Comparison of ENCODE assay signal across 16 cellular contexts in the genomic region with DNA sequence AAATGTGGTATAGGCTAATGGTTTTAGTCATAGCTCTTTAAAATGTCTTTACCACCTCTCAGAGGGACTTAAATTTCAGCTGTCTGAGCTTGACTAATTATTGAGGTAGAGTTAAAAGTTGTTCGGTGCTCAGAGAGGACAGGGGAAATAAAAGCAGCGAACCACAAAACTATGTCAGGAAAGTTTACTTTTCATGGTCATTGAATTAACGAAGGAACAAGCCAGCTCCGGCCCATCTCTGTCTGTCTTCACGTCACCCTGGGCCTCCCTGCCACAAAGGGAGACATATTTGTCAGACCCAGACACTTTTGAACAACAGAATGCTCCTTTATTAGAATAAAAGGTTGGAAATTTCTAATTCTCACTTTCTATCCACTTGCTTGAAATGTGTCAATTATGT.
DNase-seq lines count a peak whose midpoint lies in the region; ATAC-seq and TF ChIP-seq lines count a peak whose summit lies in the region.
"Had no signal": no experiment of that assay in that cellular context is flagged by ENCODE, and none has a peak within 500 bp of the region (broad histone marks: within the 10 kb centered on the region; RNA-seq: fewer than 3 reads in every experiment).

No MANE protein-coding gene starts in this region.

- H2BK20ac ChIP-seq in H9 (ENCODE audit: low read depth, low read length, poor library complexity, severe bottlenecking) = peak overlapping the region; percentile 90

- H3K4me2 ChIP-seq in H9 (ENCODE audit: insufficient read depth, insufficient read length, low read length) (no peak overlapping the region), mesendoderm (ENCODE audit: low read length) (no peak overlapping the region), neural progenitor cell (no peak overlapping the region), smooth muscle cell (no peak overlapping the region)

- H3K18ac ChIP-seq in H9 (ENCODE audit: insufficient read length, low read depth, low read length) = no peak overlapping the region
- H3K18ac ChIP-seq in mesendoderm (ENCODE audit: low read length) = no peak overlapping the region

- H3F3A ChIP-seq in neural progenitor cell (ENCODE audit: low read depth) (peaks cover 5% of the 10 kb centered on the region), smooth muscle cell (ENCODE audit: low read depth) (no peaks in the 10 kb centered on the region)

- H3K4me1 Mint-ChIP-seq in H9 = peaks cover 52 to 55% of the 10 kb centered on the region in 2 experiments
- peaks cover 41% of the 10 kb centered on the region for H3K4me1 Mint-ChIP-seq in neural progenitor cell
- H3K4me1 Mint-ChIP-seq: CD14-positive monocyte had no signal

- no peaks in the 10 kb centered on the region for H4K20me1 ChIP-seq in H9 (ENCODE audit: control insufficient read depth, insufficient read depth, insufficient read length)
- H4K20me1 ChIP-seq in neural progenitor cell (ENCODE audit: low read depth) = no peaks in the 10 kb centered on the region
- no peaks in the 10 kb centered on the region for H4K20me1 ChIP-seq in smooth muscle cell (ENCODE audit: low read depth)

- H3T11ph ChIP-seq in H9 (ENCODE audit: low read length) = no peak overlapping the region

- H3K23me2 ChIP-seq in H9 (ENCODE audit: insufficient read length, low read depth, low read length, poor library complexity, severe bottlenecking) = no peaks in the 10 kb centered on the region

- H3K27ac ChIP-seq in H9 (ENCODE audit: insufficient read length, low read depth, low read length) (no peak overlapping the region), mesendoderm (ENCODE audit: low read depth, low read length) (no peak overlapping the region), neural progenitor cell (peak overlapping the region; percentile 5), smooth muscle cell (ENCODE audit: low read depth) (no peak overlapping the region)
- H3K27ac ChIP-seq: 22Rv1, HL-60 had no signal

- no peaks in the 10 kb centered on the region for H3K36me3 Mint-ChIP-seq in H9 (ENCODE audit: insufficient read depth in 1 of 3, low read depth in 3 of 3)
- no peaks in the 10 kb centered on the region for H3K36me3 Mint-ChIP-seq in neural progenitor cell
- H3K36me3 Mint-ChIP-seq: CD14-positive monocyte; CD8-positive, alpha-beta T cell had no signal

- DNase-seq in H9 = no peak
- DNase-seq in mesendoderm = no peak
- DNase-seq in neural progenitor cell (ENCODE audit: low spot score) = peak; percentile 13
- no peak for DNase-seq in smooth muscle cell (lab: John Stamatoyannopoulos, UW; ENCODE audit: unreplicated experiment)
- DNase-seq in germinal center (ENCODE audit: low spot score) = no peak
- no peak for DNase-seq in NCI-H510A treated with DMSO at 0.1 percent for 48 hours (lab: John Stamatoyannopoulos, UW)
- DNase-seq: CD8-positive, alpha-beta T cell; COR-L47; DMS153; DMS79 treated with DMSO at 0.1 percent for 48 hours; EL had no signal

- H3K9me3 ChIP-seq in H9 (ENCODE audit: control insufficient read depth, low read depth, low read length) (no peaks in the 10 kb centered on the region), neural progenitor cell (ENCODE audit: low read depth) (no peaks in the 10 kb centered on the region), smooth muscle cell (replicated peaks; ENCODE audit: low read depth) (no peaks in the 10 kb centered on the region)

- H3K79me1 ChIP-seq in H9 (ENCODE audit: insufficient read depth, low read depth, low read length, poor library complexity, severe bottlenecking) (no peaks in the 10 kb centered on the region), mesendoderm (ENCODE audit: low read length) (no peaks in the 10 kb centered on the region)

- no peak overlapping the region for H3K14ac ChIP-seq in H9 (ENCODE audit: insufficient read depth, low read length)

- H2BK12ac ChIP-seq in H9 (ENCODE audit: insufficient read length, low read depth, low read length) = no peak overlapping the region

- H2AFZ ChIP-seq in H9 (ENCODE audit: low read length) = no peak overlapping the region
- peak overlapping the region; percentile 11 for H2AFZ ChIP-seq in neural progenitor cell (replicated peaks)
- peak overlapping the region; percentile 51 for H2AFZ ChIP-seq in smooth muscle cell (ENCODE audit: low read depth)

- H3K27me3 Mint-ChIP-seq in H9 (ENCODE audit: low read depth) = no peaks in the 10 kb centered on the region
- H3K27me3 Mint-ChIP-seq in neural progenitor cell (ENCODE audit: insufficient read depth, low read depth) = peaks cover 3% of the 10 kb centered on the region

- H3K56ac ChIP-seq in H9 (ENCODE audit: insufficient read length, low read depth, low read length) = no peak overlapping the region
- no peak overlapping the region for H3K56ac ChIP-seq in mesendoderm (ENCODE audit: low read length)

- H2BK120ac ChIP-seq in H9 (ENCODE audit: low read depth, low read length, poor library complexity, severe bottlenecking) (no peak overlapping the region), mesendoderm (ENCODE audit: low read depth, low read length) (peak overlapping the region; percentile 93)

- H3K4ac ChIP-seq in H9 (ENCODE audit: low read depth, low read length) = no peak overlapping the region
- no peak overlapping the region for H3K4ac ChIP-seq in mesendoderm (ENCODE audit: low read depth, low read length)

- H3K4me1 ChIP-seq in H9 (ENCODE audit: insufficient read depth, low read length) (peaks cover 9% of the 10 kb centered on the region; the same call in 1 of the 2 replicates), mesendoderm (ENCODE audit: control insufficient read depth, low read depth, low read length) (peaks cover 6% of the 10 kb centered on the region), neural progenitor cell (peaks cover 42% of the 10 kb centered on the region), smooth muscle cell (ENCODE audit: low read depth) (peaks cover 31% of the 10 kb centered on the region)

- ATAC-seq in GM18861 (IDR thresholded peaks at IDR 0.05; ENCODE audit: unreplicated experiment) = no peak
- ATAC-seq: CD8-positive, alpha-beta T cell; HCT116 had no signal

- H3K79me2 ChIP-seq in H9 (ENCODE audit: insufficient read depth, low read length) = no peaks in the 10 kb centered on the region
- no peaks in the 10 kb centered on the region for H3K79me2 ChIP-seq in mesendoderm (ENCODE audit: control insufficient read depth, insufficient read depth, low read length)
- H3K79me2 ChIP-seq in neural progenitor cell (ENCODE audit: low read depth) = no peaks in the 10 kb centered on the region
- no peaks in the 10 kb centered on the region for H3K79me2 ChIP-seq in smooth muscle cell (ENCODE audit: low read depth)

- H3K27ac Mint-ChIP-seq in H9 = no peak overlapping the region
- peak overlapping the region; percentile 68 for H3K27ac Mint-ChIP-seq in neural progenitor cell
- H3K27ac Mint-ChIP-seq: CD8-positive, alpha-beta T cell had no signal

- H3K4me3 ChIP-seq in mesendoderm (ENCODE audit: low read length) = no peak overlapping the region
- H3K4me3 ChIP-seq in neural progenitor cell = no peak overlapping the region
- H3K4me3 ChIP-seq in smooth muscle cell = no peak overlapping the region

- H4K8ac ChIP-seq in H9 (replicated peaks; ENCODE audit: insufficient read length, low read depth, low read length) (no peak overlapping the region), mesendoderm (ENCODE audit: low read depth, low read length) (no peak overlapping the region)

- no peak overlapping the region for H4K5ac ChIP-seq in H9 (ENCODE audit: insufficient read length, low read depth, low read length)
- H4K5ac ChIP-seq in mesendoderm (ENCODE audit: low read length) = no peak overlapping the region

- TF ChIP-seq CTCF in H9 (conservative IDR thresholded peaks at IDR 0.05) (no peak), neural progenitor cell (IDR thresholded peaks at IDR 0.05) (no peak), smooth muscle cell (IDR thresholded peaks at IDR 0.05; ENCODE audit: borderline replicate concordance, insufficient read depth, poor library complexity, severe bottlenecking) (no peak)

- H3K36me3 ChIP-seq in mesendoderm (ENCODE audit: control insufficient read depth, insufficient read depth, low read length) (no peaks in the 10 kb centered on the region), neural progenitor cell (no peaks in the 10 kb centered on the region), smooth muscle cell (ENCODE audit: low read depth) (no peaks in the 10 kb centered on the region)

- H2BK5ac ChIP-seq in H9 (ENCODE audit: insufficient read length, low read length) (no peak overlapping the region), mesendoderm (ENCODE audit: low read length) (no peak overlapping the region)

- H3K4me3 Mint-ChIP-seq in H9 (no peak overlapping the region), neural progenitor cell (no peak overlapping the region)
- H3K4me3 Mint-ChIP-seq: CD14-positive monocyte; CD8-positive, alpha-beta T cell had no signal

- no CpG with 5 or more reads among the region's 5 CpGs for WGBS in H9 (ENCODE audit: extremely low coverage, insufficient read length, low lambda C conversion rate)
- WGBS in mesendoderm (ENCODE audit: extremely low coverage, insufficient coverage, low lambda C conversion rate) = no CpG with 5 or more reads among the region's 5 CpGs
- WGBS in smooth muscle cell (ENCODE audit: low lambda C conversion rate) = 65% methylated on average over 5 of the region's 5 CpGs

- no peak overlapping the region for H2BK15ac ChIP-seq in H9 (ENCODE audit: low read depth, low read length)
- no peak overlapping the region for H2BK15ac ChIP-seq in mesendoderm (replicated peaks; ENCODE audit: low read depth)

- H3K23ac ChIP-seq in H9 (ENCODE audit: insufficient read length, low read depth, low read length) (no peak overlapping the region), mesendoderm (ENCODE audit: low read length) (no peak overlapping the region)

- H2AK5ac ChIP-seq in H9 (ENCODE audit: insufficient read length, low read length) (no peak overlapping the region), mesendoderm (ENCODE audit: low read length) (no peak overlapping the region)

- no peak overlapping the region for H3K9ac ChIP-seq in H9 (ENCODE audit: extremely low read depth, insufficient read length, low read length)
- H3K9ac ChIP-seq in mesendoderm (ENCODE audit: low read length) = no peak overlapping the region
- H3K9ac ChIP-seq in neural progenitor cell = no peak overlapping the region
- no peak overlapping the region for H3K9ac ChIP-seq in smooth muscle cell (ENCODE audit: low read depth)

- H3K27me3 ChIP-seq in H9 (ENCODE audit: insufficient read depth, low read length) (no peaks in the 10 kb centered on the region), mesendoderm (ENCODE audit: insufficient read depth, low read length, poor library complexity) (no peaks in the 10 kb centered on the region), neural progenitor cell (no peaks in the 10 kb centered on the region), smooth muscle cell (ENCODE audit: low read depth) (no peaks in the 10 kb centered on the region)

- no peaks in the 10 kb centered on the region; a peak in 1 of 5 replicates for H3K9me3 Mint-ChIP-seq in H9
- no peaks in the 10 kb centered on the region for H3K9me3 Mint-ChIP-seq in neural progenitor cell
- H3K9me3 Mint-ChIP-seq: CD8-positive, alpha-beta T cell had no signal

- no peak overlapping the region for H4K91ac ChIP-seq in H9 (ENCODE audit: insufficient read length, low read depth, low read length)
